Comparison of ENCODE assay signal across 22 cellular contexts in the genomic region with DNA sequence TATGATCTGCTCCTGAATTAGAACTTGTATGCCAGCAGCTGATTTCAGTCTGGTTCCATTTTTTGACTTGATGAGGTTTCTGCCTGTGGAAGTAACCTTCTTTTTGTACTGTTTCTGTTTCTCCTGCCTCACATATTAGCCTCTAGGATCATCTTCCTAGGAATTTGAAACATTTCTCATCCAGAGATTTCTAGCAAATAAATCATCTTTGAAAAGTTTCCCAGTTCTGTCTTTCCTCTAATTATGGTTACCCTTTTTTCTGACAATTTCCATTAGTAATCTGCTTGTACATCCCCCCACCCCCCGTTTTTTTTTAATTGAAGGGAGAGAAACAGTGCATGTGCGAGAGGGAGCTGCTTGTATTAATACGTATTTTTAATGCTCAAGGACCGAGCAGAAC.
DNase-seq lines count a peak whose midpoint lies in the region; ATAC-seq, FAIRE-seq and TF ChIP-seq lines count a peak whose summit lies in the region.
"Had no signal": no experiment of that assay in that cellular context is flagged by ENCODE, and none has a peak within 500 bp of the region (broad histone marks: within the 10 kb centered on the region; RNA-seq: fewer than 3 reads in every experiment).

No MANE protein-coding gene starts in this region.

- peaks cover 4% of the 10 kb centered on the region for H3K36me3 ChIP-seq in upper lobe of right lung
- peaks cover 0 to 19% (median 4%) of the 10 kb centered on the region in 9 donors for H3K36me3 ChIP-seq in heart left ventricle
- H3K36me3 ChIP-seq: BE2C had no signal

- H3K4me3 Mint-ChIP-seq in stimulated activated naive B cell treated with anti-CD40 and anti-IgM and Interleukin-4, amounts not matched to agents 10 μg/mL and 1 μg/mL and 100 μg/mL, for 72 hours: no peak overlapping the region
- H3K4me3 Mint-ChIP-seq: CD4-positive, CD25-positive, alpha-beta regulatory T cell; CD8-positive, alpha-beta memory T cell; IgD-negative memory B cell had no signal

- intact Hi-C loops in Right ventricle myocardium superior (cut with DNase I) (no loop called here), upper lobe of right lung (cut with DNase I) (no loop called here), heart left ventricle (cut with DNase I) (no loop called here)

- TF ChIP-seq CTCF in VCaP (conservative IDR thresholded peaks at IDR 0.05): no peak
- no peak for TF ChIP-seq CTCF in upper lobe of right lung (IDR thresholded peaks at IDR 0.05)
- no peak for TF ChIP-seq CTCF in heart left ventricle (IDR thresholded peaks at IDR 0.05)

- ATAC-seq in stimulated activated naive B cell treated with anti-CD40 and anti-IgM and Interleukin-4, amounts not matched to agents 10 μg/mL and 1 μg/mL and 100 μg/mL, for 72 hours (replicated peaks): no peak
- ATAC-seq in Right ventricle myocardium superior (ENCODE audit: poor library complexity) (no peak), upper lobe of right lung (no peak), heart left ventricle (no peak)

- no peaks in the 10 kb centered on the region for H3K4me1 Mint-ChIP-seq in stimulated activated naive B cell treated with anti-CD40 and anti-IgM and Interleukin-4, amounts not matched to agents 10 μg/mL and 1 μg/mL and 100 μg/mL, for 72 hours

- DNase-seq in fibroblast of peridontal ligament (ENCODE audit: extremely low read depth): peak; percentile 16
- DNase-seq in stimulated activated naive B cell treated with anti-CD40 and anti-IgM and Interleukin-4, amounts not matched to agents 10 μg/mL and 1 μg/mL and 100 μg/mL, for 72 hours: no peak
- DNase-seq in Right ventricle myocardium superior: no peak
- DNase-seq in upper lobe of right lung: no peak
- no peak for DNase-seq in heart left ventricle
- DNase-seq: ACHN; BE2C; C1 segment of cervical spinal cord; CD4-positive, CD25-positive, alpha-beta regulatory T cell; CD8-positive, alpha-beta memory T cell; COR-L47; DMS 273 treated with DMSO at 0.1 percent for 48 hours; DMS53; DND-41; GF-D8; GOT3; H7 had no signal

- no peaks in the 10 kb centered on the region for H3K27me3 Mint-ChIP-seq in stimulated activated naive B cell treated with anti-CD40 and anti-IgM and Interleukin-4, amounts not matched to agents 10 μg/mL and 1 μg/mL and 100 μg/mL, for 72 hours
- H3K27me3 Mint-ChIP-seq: CD4-positive, CD25-positive, alpha-beta regulatory T cell; CD8-positive, alpha-beta memory T cell; IgD-negative memory B cell had no signal

- no peak for TF ChIP-seq POLR2A in heart left ventricle (IDR thresholded peaks at IDR 0.05)

- no peaks in the 10 kb centered on the region for H3K27me3 ChIP-seq in upper lobe of right lung
- no peaks in the 10 kb centered on the region for H3K27me3 ChIP-seq in heart left ventricle
- H3K27me3 ChIP-seq: BE2C had no signal

- no peaks in the 10 kb centered on the region for H3K9me3 Mint-ChIP-seq in stimulated activated naive B cell treated with anti-CD40 and anti-IgM and Interleukin-4, amounts not matched to agents 10 μg/mL and 1 μg/mL and 100 μg/mL, for 72 hours
- H3K9me3 Mint-ChIP-seq: CD4-positive, CD25-positive, alpha-beta regulatory T cell; CD8-positive, alpha-beta memory T cell; IgD-negative memory B cell had no signal

- H3K36me3 Mint-ChIP-seq in stimulated activated naive B cell treated with anti-CD40 and anti-IgM and Interleukin-4, amounts not matched to agents 10 μg/mL and 1 μg/mL and 100 μg/mL, for 72 hours: peaks cover 16 to 19% of the 10 kb centered on the region in 2 donors
- H3K36me3 Mint-ChIP-seq: IgD-negative memory B cell had no signal

- H3K27ac ChIP-seq in VCaP (peak overlapping the region; percentile 1; the same call in 1 of the 2 replicates), upper lobe of right lung (no peak overlapping the region), heart left ventricle (no peak overlapping the region)

- H3K27ac Mint-ChIP-seq in stimulated activated naive B cell treated with anti-CD40 and anti-IgM and Interleukin-4, amounts not matched to agents 10 μg/mL and 1 μg/mL and 100 μg/mL, for 72 hours: peak overlapping the region; percentile 14
- H3K27ac Mint-ChIP-seq: IgD-negative memory B cell had no signal

- H3K4me1 ChIP-seq in upper lobe of right lung (no peaks in the 10 kb centered on the region), heart left ventricle (peaks cover 0 to 12% (median 0%) of the 10 kb centered on the region in 12 donors)
- H3K4me1 ChIP-seq: BE2C had no signal

- 90 to 93% (median 92%) methylated on average over 4 of the region's 4 CpGs for WGBS in heart left ventricle, 4 donors

- H3K4me3 ChIP-seq in upper lobe of right lung (no peak overlapping the region), heart left ventricle (no peak overlapping the region)

- FAIRE-seq in G401.6 (lab: Jason Lieb, UNC): peak; percentile 17
- FAIRE-seq: A204.1, HTR-8/SVneo had no signal

- H3K9me3 ChIP-seq in upper lobe of right lung (no peaks in the 10 kb centered on the region), heart left ventricle (no peaks in the 10 kb centered on the region)
- H3K9me3 ChIP-seq: BE2C had no signal
